ENCODE assay signal across 25 cellular contexts in the genomic region with DNA sequence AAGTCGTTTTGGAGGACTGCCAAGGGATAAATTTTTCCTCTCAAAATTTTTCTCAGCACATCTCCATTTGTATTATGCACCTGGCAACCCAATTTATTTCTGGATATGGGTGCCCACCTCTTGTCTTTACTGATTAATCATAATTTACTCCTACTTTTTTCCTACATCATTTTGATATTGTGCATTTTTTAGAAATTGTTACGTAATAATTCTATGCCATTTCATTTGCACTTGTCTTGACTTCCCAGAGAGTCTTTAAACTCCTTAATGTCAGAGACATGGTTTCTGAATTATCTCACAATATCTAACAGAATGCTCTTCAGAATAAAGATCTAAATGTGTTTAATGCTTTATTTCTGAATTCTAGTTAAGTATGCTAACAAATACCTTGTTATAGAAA.
"Had no signal": no experiment of that assay in that cellular context is flagged by ENCODE, and none has a peak within 500 bp of the region (broad histone marks: within the 10 kb centered on the region; RNA-seq: fewer than 3 reads in every experiment).

No MANE protein-coding gene starts in this region.

- H3K27me3 ChIP-seq: neutrophil, pancreas, stomach, thyroid gland, tibial nerve, upper lobe of left lung, vagina had no signal

- H3K27ac ChIP-seq: neutrophil, pancreas, prostate gland, skin epidermis, stomach, thoracic aorta, thyroid gland, tibial nerve, upper lobe of left lung, vagina had no signal

- ATAC-seq: naive thymus-derived CD8-positive, alpha-beta T cell; natural killer cell treated with Interleukin-12 subunit alpha and Interleukin-12 subunit beta and Interleukin-15 and Interleukin-18, amount 100 ng/mL, for 72 hours; pancreas; right cardiac atrium; sciatic nerve; stimulated activated effector memory CD8-positive, alpha-beta T cell treated with anti-CD3 and anti-CD28 coated beads, Interleukin-12 subunit alpha, Interleukin-12 subunit beta, amount 100 ng/mL, for 72 hours; stimulated activated naive B cell treated with anti-CD40 and anti-IgM and Interleukin-4, amounts not matched to agents 10 μg/mL and 1 μg/mL and 100 μg/mL, for 72 hours had no signal

- DNase-seq: naive thymus-derived CD8-positive, alpha-beta T cell; nephron progenitor cell; nucleus accumbens; pancreas; right cardiac atrium; stimulated activated CD4-positive, alpha-beta T cell treated with anti-CD3 and anti-CD28 coated beads, Interleukin-15, amount 100 ng/mL, for 24 hours; stimulated activated CD4-positive, alpha-beta T cell treated with anti-CD3 and anti-CD28 coated beads, Interleukin-2, amount 100 ng/mL, for 24 hours; stimulated activated CD4-positive, alpha-beta T cell treated with anti-CD3 and anti-CD28 coated beads, Interleukin-2, amount 100 ng/mL, for 48 hours; stimulated activated CD4-positive, alpha-beta T cell treated with anti-CD3 and anti-CD28 coated beads, Interleukin-4, amount 100 ng/mL, for 24 hours; stimulated activated naive B cell treated with anti-CD40 and anti-IgM and Interleukin-4, amounts not matched to agents 10 μg/mL and 1 μg/mL and 100 μg/mL, for 72 hours; stimulated activated naive CD4-positive, alpha-beta T cell treated with Interleukin-2 at 50 U/mL for 16 hours; stomach; thyroid gland; trophoblast cell; upper lobe of left lung had no signal

- H3K4me1 ChIP-seq: pancreas, prostate gland, thyroid gland, upper lobe of left lung had no signal

- H3K9me3 ChIP-seq: pancreas, prostate gland, stomach, thoracic aorta, thyroid gland, tibial nerve, upper lobe of left lung, vagina had no signal

- H3K36me3 ChIP-seq: neutrophil, pancreas, prostate gland, stomach, thoracic aorta, thyroid gland, tibial nerve, upper lobe of left lung, vagina had no signal

- H3K4me3 ChIP-seq: pancreas, prostate gland, skin epidermis, stomach, thoracic aorta, thyroid gland, tibial nerve, upper lobe of left lung, vagina had no signal

- FAIRE-seq: urothelium cell line had no signal
